18 cellular contexts compared by ENCODE assay signal in the genomic region with DNA sequence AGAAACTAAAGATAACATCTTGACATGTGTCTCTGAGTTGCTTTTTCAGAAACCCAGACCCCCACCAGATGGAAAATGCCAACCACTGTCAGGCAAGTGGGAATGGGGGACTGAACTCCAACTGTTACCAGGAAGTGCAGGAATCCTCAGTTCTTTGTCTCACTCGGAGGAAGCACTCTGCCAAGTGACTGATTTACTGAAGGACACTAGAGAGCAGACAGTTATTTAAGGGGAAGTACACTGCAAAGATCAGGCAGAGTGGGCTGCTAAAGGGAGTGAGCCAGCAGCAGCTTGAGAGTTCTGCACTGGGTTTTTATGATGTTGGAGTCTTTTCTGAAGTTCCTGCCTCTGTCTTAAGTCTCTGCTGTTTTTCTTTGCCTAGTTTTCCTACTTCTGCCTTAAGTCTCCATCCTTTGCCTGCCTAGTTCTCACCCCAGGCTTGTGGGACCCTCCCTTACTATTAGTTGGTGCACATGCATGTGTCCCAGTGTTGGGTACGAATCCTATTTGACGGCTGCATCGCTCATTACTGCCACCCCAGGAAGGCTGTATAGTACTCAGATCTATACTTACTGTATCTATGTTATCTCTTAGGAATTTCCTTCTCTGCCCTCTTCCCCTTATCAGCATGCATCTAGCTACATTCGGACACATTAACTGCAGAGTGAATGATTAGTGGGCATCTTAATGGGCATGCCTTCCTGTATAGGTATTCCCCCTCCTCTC.
A peak's percentile ranks its signal among the peaks of the same experiment; 100 is the strongest.
DNase-seq lines count a peak whose midpoint lies in the region; ATAC-seq and TF ChIP-seq lines count a peak whose summit lies in the region.
"Had no signal": no experiment of that assay in that cellular context is flagged by ENCODE, and none has a peak within 500 bp of the region (broad histone marks: within the 10 kb centered on the region; RNA-seq: fewer than 3 reads in every experiment).

No MANE protein-coding gene starts in this region.

- H3K4me3 ChIP-seq in SK-N-SH (ENCODE audit: low read depth in 2 of 2, low read length in 1 of 2), result no peak overlapping the region
- H3K4me3 ChIP-seq in Panc1 (ENCODE audit: low read depth in 2 of 2, low read length in 2 of 2), result no peak overlapping the region
- H3K4me3 ChIP-seq: left ventricle myocardium inferior, upper lobe of right lung had no signal

- H3K4me1 ChIP-seq in SK-N-SH (ENCODE audit: control insufficient read depth in 1 of 2, insufficient read depth in 2 of 2, low read depth in 1 of 2, low read length in 1 of 2), result peaks cover 0 to 3% of the 10 kb centered on the region in 2 experiments; a peak in 1 of 4 replicates
- H3K4me1 ChIP-seq in Panc1 (ENCODE audit: control insufficient read depth, insufficient read depth, low read length), result no peaks in the 10 kb centered on the region
- H3K4me1 ChIP-seq: left ventricle myocardium inferior, upper lobe of right lung had no signal

- H3K36me3 ChIP-seq in SK-N-SH (replicated peaks in 1 of 2; ENCODE audit: control insufficient read depth in 1 of 2, insufficient read depth in 2 of 2, low read length in 1 of 2), result no peaks in the 10 kb centered on the region
- H3K36me3 ChIP-seq in Panc1 (ENCODE audit: control insufficient read depth, insufficient read depth, low read length), result no peaks in the 10 kb centered on the region
- H3K36me3 ChIP-seq: left ventricle myocardium inferior, upper lobe of right lung had no signal

- H3K27ac ChIP-seq in SK-N-SH (ENCODE audit: low read depth in 2 of 2, low read length in 1 of 2) (no peak overlapping the region), Panc1 (ENCODE audit: low read length) (no peak overlapping the region)
- H3K27ac ChIP-seq: left ventricle myocardium inferior, upper lobe of right lung had no signal

- no peak overlapping the region for H3K27ac Mint-ChIP-seq in naive thymus-derived CD8-positive, alpha-beta T cell
- H3K27ac Mint-ChIP-seq: activated naive CD8-positive, alpha-beta T cell treated with anti-CD3 and anti-CD28 coated beads, Interleukin-2, amount 50 U/mL, for 24 hours; activated T-helper 17 cell treated with anti-CD3 and anti-CD28 coated beads, Interleukin-2, amount 50 U/mL, for 72 hours; CD4-positive, CD25-positive, alpha-beta regulatory T cell; stimulated activated memory B cell treated with anti-CD40 and anti-IgM and Interleukin-4, amounts not matched to agents 10 μg/mL and 1 μg/mL and 100 μg/mL, for 72 hours; T-helper 1 cell treated with Interleukin-12 subunit alpha and Interleukin-12 subunit beta and Interleukin-4 antibody, amounts not matched to agents 30 μg/mL and 1 μg/mL, for 36 hours had no signal

- no peaks in the 10 kb centered on the region for H4K20me1 ChIP-seq in SK-N-SH (ENCODE audit: insufficient read depth)

- peaks cover 0 to 3% (median 0%) of the 10 kb centered on the region in 9 donors for H3K9me3 Mint-ChIP-seq in naive thymus-derived CD8-positive, alpha-beta T cell
- H3K9me3 Mint-ChIP-seq: activated naive CD8-positive, alpha-beta T cell treated with anti-CD3 and anti-CD28 coated beads, Interleukin-2, amount 50 U/mL, for 24 hours; activated T-helper 17 cell treated with anti-CD3 and anti-CD28 coated beads, Interleukin-2, amount 50 U/mL, for 72 hours; CD4-positive, CD25-positive, alpha-beta regulatory T cell; naive B cell; stimulated activated memory B cell treated with anti-CD40 and anti-IgM and Interleukin-4, amounts not matched to agents 10 μg/mL and 1 μg/mL and 100 μg/mL, for 72 hours; T-helper 1 cell treated with Interleukin-12 subunit alpha and Interleukin-12 subunit beta and Interleukin-4 antibody, amounts not matched to agents 30 μg/mL and 1 μg/mL, for 36 hours had no signal

- H3K36me3 Mint-ChIP-seq in naive thymus-derived CD8-positive, alpha-beta T cell, result no peaks in the 10 kb centered on the region
- H3K36me3 Mint-ChIP-seq: CD4-positive, CD25-positive, alpha-beta regulatory T cell; stimulated activated memory B cell treated with anti-CD40 and anti-IgM and Interleukin-4, amounts not matched to agents 10 μg/mL and 1 μg/mL and 100 μg/mL, for 72 hours had no signal

- intact Hi-C loops in Panc1 (cut with micrococcal nuclease; ENCODE audit: unreplicated experiment), result no loop called here

- in situ Hi-C loops in Panc1 (cut with HindIII; ENCODE audit: low pct_unique_long_range_greater_than_20kb, low sequenced_read_pairs), result no loop called here

- no TSS peak for BruUV-seq in Panc1 (replicated peaks; lab: Mats Ljungman, UMichigan)

- 51% methylated on average over 5 of the region's 5 CpGs for WGBS in SK-N-SH (ENCODE audit: low lambda C conversion rate)

- CTCF ChIA-PET in SK-N-SH (lab: Yijun Ruan, JAX), result interaction anchor here (0.7 to 0.9 kb wide), 2 partner anchors 9 to 54 kb away, joined by 3 to 4 read pairs; no protein-coding TSS in a partner anchor
- CTCF ChIA-PET in Panc1 (lab: Charles Lee), result no interaction called here

- H3K4me1 Mint-ChIP-seq in naive thymus-derived CD8-positive, alpha-beta T cell, result no peaks in the 10 kb centered on the region
- H3K4me1 Mint-ChIP-seq: activated naive CD8-positive, alpha-beta T cell treated with anti-CD3 and anti-CD28 coated beads, Interleukin-2, amount 50 U/mL, for 24 hours; activated T-helper 17 cell treated with anti-CD3 and anti-CD28 coated beads, Interleukin-2, amount 50 U/mL, for 72 hours; CD4-positive, CD25-positive, alpha-beta regulatory T cell; naive B cell; stimulated activated memory B cell treated with anti-CD40 and anti-IgM and Interleukin-4, amounts not matched to agents 10 μg/mL and 1 μg/mL and 100 μg/mL, for 72 hours had no signal

- H3K27me3 ChIP-seq in SK-N-SH (ENCODE audit: insufficient read depth) (no peaks in the 10 kb centered on the region), Panc1 (ENCODE audit: control insufficient read depth, insufficient read depth, low read length) (peaks cover 6% of the 10 kb centered on the region)
- H3K27me3 ChIP-seq: upper lobe of right lung had no signal

- H3K4me3 Mint-ChIP-seq in naive thymus-derived CD8-positive, alpha-beta T cell, result no peak overlapping the region
- H3K4me3 Mint-ChIP-seq: activated naive CD8-positive, alpha-beta T cell treated with anti-CD3 and anti-CD28 coated beads, Interleukin-2, amount 50 U/mL, for 24 hours; activated T-helper 17 cell treated with anti-CD3 and anti-CD28 coated beads, Interleukin-2, amount 50 U/mL, for 72 hours; CD4-positive, CD25-positive, alpha-beta regulatory T cell; naive B cell; stimulated activated memory B cell treated with anti-CD40 and anti-IgM and Interleukin-4, amounts not matched to agents 10 μg/mL and 1 μg/mL and 100 μg/mL, for 72 hours; T-helper 1 cell treated with Interleukin-12 subunit alpha and Interleukin-12 subunit beta and Interleukin-4 antibody, amounts not matched to agents 30 μg/mL and 1 μg/mL, for 36 hours had no signal

- POLR2A ChIA-PET in SK-N-SH (lab: Yijun Ruan, JAX) (no interaction called here), Panc1 (lab: Charles Lee) (no interaction called here)
- POLR2A ChIA-PET in naive thymus-derived CD8-positive, alpha-beta T cell (lab: Charles Lee), result no interaction called here

- no peaks in the 10 kb centered on the region for H3F3A ChIP-seq in SK-N-SH (replicated peaks; ENCODE audit: insufficient read depth)

- ATAC-seq in SK-N-SH treated with all-trans-retinoic acid at 6 μM for 48 hours (no peak), Panc1 (no peak), GM21619 (IDR thresholded peaks at IDR 0.05; ENCODE audit: unreplicated experiment) (no peak)
- ATAC-seq in naive thymus-derived CD8-positive, alpha-beta T cell, result no peak
- ATAC-seq: activated naive CD8-positive, alpha-beta T cell treated with anti-CD3 and anti-CD28 coated beads, Interleukin-2, amount 50 U/mL, for 24 hours; activated T-helper 17 cell treated with anti-CD3 and anti-CD28 coated beads, Interleukin-2, amount 50 U/mL, for 72 hours; stimulated activated memory B cell treated with anti-CD40 and anti-IgM and Interleukin-4, amounts not matched to agents 10 μg/mL and 1 μg/mL and 100 μg/mL, for 72 hours had no signal

- TF ChIP-seq CTCF in SK-N-SH (IDR thresholded peaks at IDR 0.05), result no peak
- 0 out of 2 replicates have a peak, but pooled peaks have one; percentile 28 for TF ChIP-seq CTCF in Panc1 (IDR thresholded peaks at IDR 0.05)

- H3K9me2 ChIP-seq in SK-N-SH, result no peaks in the 10 kb centered on the region

- no peaks in the 10 kb centered on the region for H3K9me3 ChIP-seq in SK-N-SH
- no peaks in the 10 kb centered on the region for H3K9me3 ChIP-seq in Panc1 (ENCODE audit: control insufficient read depth, insufficient read depth, low read depth, low read length)
- H3K9me3 ChIP-seq: left ventricle myocardium inferior, upper lobe of right lung had no signal

- H3K27me3 Mint-ChIP-seq in naive thymus-derived CD8-positive, alpha-beta T cell, result peaks cover 7 to 19% (median 15%) of the 10 kb centered on the region in 5 donors

- TF ChIP-seq RAD21 in SK-N-SH (IDR thresholded peaks at IDR 0.05; ENCODE audit: low read length), result no peak

- H2AFZ ChIP-seq in SK-N-SH (ENCODE audit: low read depth), result no peak overlapping the region

- H3K79me2 ChIP-seq in SK-N-SH (ENCODE audit: insufficient read depth), result no peaks in the 10 kb centered on the region

- TF ChIP-seq EP300 in SK-N-SH (IDR thresholded peaks at IDR 0.05; ENCODE audit: borderline replicate concordance in 1 of 2, low read depth in 1 of 2, low read length in 1 of 2), result no peak

- DNase-seq in SK-N-SH, result no peak
- no peak for DNase-seq in Panc1 (ENCODE audit: low read depth, low spot score)
- peak; percentile 77 for DNase-seq in left kidney (ENCODE audit: low read depth, low spot score)
- no peak for DNase-seq in naive thymus-derived CD8-positive, alpha-beta T cell
- no peak for DNase-seq in AML-193 (lab: John Stamatoyannopoulos, UW)
- DNase-seq in activated CD4-positive, alpha-beta T cell treated with anti-CD3 and anti-CD28 coated beads, Interleukin-2, amount 50 U/mL, for 48 hours, result no peak
- DNase-seq: activated CD4-positive, CD25-positive, alpha-beta regulatory T cell; activated naive CD8-positive, alpha-beta T cell treated with anti-CD3 and anti-CD28 coated beads, Interleukin-2, amount 50 U/mL, for 24 hours; CD4-positive, CD25-positive, alpha-beta regulatory T cell; left ventricle myocardium inferior; naive B cell; NCI-H2081 treated with DMSO at 0.1 percent for 48 hours; upper lobe of right lung had no signal

- no peak overlapping the region for H3K9ac ChIP-seq in SK-N-SH

- H3K4me2 ChIP-seq in SK-N-SH, result no peak overlapping the region

TF ChIP-seq in SK-N-SH treated with all-trans-retinoic acid at 6 μM for 48 hours, 23 proteins besides CTCF, POLR2A, EP300 and RAD21:
- TF ChIP-seq ISL1 (CRISPR knock-in tag; IDR thresholded peaks at IDR 0.05) (peak; percentile 29; the same call in 1 of the 2 replicates), PPARA (CRISPR knock-in tag; IDR thresholded peaks at IDR 0.05; ENCODE audit: borderline replicate concordance) (no peak)

TF ChIP-seq in SK-N-SH, 30 proteins besides CTCF, POLR2A, EP300 and RAD21 (continues in another document):
- TF ChIP-seq POLR2AphosphoS5 (IDR thresholded peaks at IDR 0.05; ENCODE audit: low read depth, low read length) (no peak), TAF1 (IDR thresholded peaks at IDR 0.05; ENCODE audit: borderline replicate concordance, low read depth, low read length) (no peak)
